ENCODE assay signal across 8 cellular contexts in genomic region chr1:15886613-15887167, GRCh38. TPM values are rescaled to one million over a fixed set of nuclear protein-coding genes. Genes with fewer than 3 reads are reported as not detected.
DNase-seq lines count a peak whose midpoint lies in the region; ATAC-seq and TF ChIP-seq lines count a peak whose summit lies in the region.

No MANE protein-coding gene starts in this region.

- no peaks in the 10 kb centered on the region for H3K27me3 Mint-ChIP-seq in activated CD8-positive, alpha-beta T cell treated with anti-CD3 and anti-CD28 coated beads, Interleukin-2, amount 10 ng/mL, durations not matched to agents 7 days and 5 days (ENCODE audit: low read depth)

- DNase-seq in activated CD8-positive, alpha-beta T cell treated with anti-CD3 and anti-CD28 coated beads, Interleukin-2, amount 10 ng/mL, durations not matched to agents 7 days and 5 days = no peak
- no peak for DNase-seq in spleen
- no peak for DNase-seq in hypothalamus (lab: John Stamatoyannopoulos, UW)
- no peak for DNase-seq in GF-D8 (lab: John Stamatoyannopoulos, UW)
- no peak for DNase-seq in stimulated activated CD4-positive, alpha-beta T cell treated with anti-CD3 and anti-CD28 coated beads, Interleukin-12 subunit alpha, Interleukin-12 subunit beta, amount 100 ng/mL, for 4 hours

- H3K27ac Mint-ChIP-seq in activated CD8-positive, alpha-beta T cell treated with anti-CD3 and anti-CD28 coated beads, Interleukin-2, amount 10 ng/mL, durations not matched to agents 7 days and 5 days = no peak overlapping the region

- H3K27ac ChIP-seq in spleen = peak overlapping the region; percentile 55 to 87 (median 84)

- peaks cover 0 to 25% (median 0%) of the 10 kb centered on the region in 6 donors for H3K36me3 ChIP-seq in spleen

- 29 to 39% (median 31%) methylated on average over 4 of the region's 4 CpGs for WGBS in spleen, 5 donors

- no peaks in the 10 kb centered on the region for H3K9me3 Mint-ChIP-seq in activated CD8-positive, alpha-beta T cell treated with anti-CD3 and anti-CD28 coated beads, Interleukin-2, amount 10 ng/mL, durations not matched to agents 7 days and 5 days (ENCODE audit: insufficient read depth)

- H3K4me1 Mint-ChIP-seq in activated CD8-positive, alpha-beta T cell treated with anti-CD3 and anti-CD28 coated beads, Interleukin-2, amount 10 ng/mL, durations not matched to agents 7 days and 5 days (ENCODE audit: low read depth) = peaks cover 38% of the 10 kb centered on the region

- peak in 2 of 11 experiments; percentile 9 to 21 for TF ChIP-seq CTCF in spleen (IDR thresholded peaks at IDR 0.05 in 8 of 11, conservative IDR thresholded peaks at IDR 0.05 in 3 of 11)

- H3K4me1 ChIP-seq in spleen = peaks cover 21 to 90% (median 59%) of the 10 kb centered on the region in 6 donors

- TF ChIP-seq POLR2A in spleen (IDR thresholded peaks at IDR 0.05) = no peak

- intact Hi-C loops in spleen (cut with DNase I; ENCODE audit: low total_unique reads) = no loop called here

- H3K36me3 Mint-ChIP-seq in activated CD8-positive, alpha-beta T cell treated with anti-CD3 and anti-CD28 coated beads, Interleukin-2, amount 10 ng/mL, durations not matched to agents 7 days and 5 days (ENCODE audit: low read depth) = peaks cover 38% of the 10 kb centered on the region

- H3K27me3 ChIP-seq in spleen (replicated peaks in 1 of 7) = no peaks in the 10 kb centered on the region

- H3K4me3 ChIP-seq in iPS-18c (ENCODE audit: insufficient read depth, low read depth, low read length) = peak overlapping the region; percentile 24
- H3K4me3 ChIP-seq in spleen = peak overlapping the region; percentile 9 to 65 (median 29)

- POLR2A ChIA-PET in activated CD8-positive, alpha-beta T cell treated with anti-CD3 and anti-CD28 coated beads, Interleukin-2, amount 10 ng/mL, durations not matched to agents 7 days and 5 days (lab: Charles Lee) = no interaction called here

- CTCF ChIA-PET in activated CD8-positive, alpha-beta T cell treated with anti-CD3 and anti-CD28 coated beads, Interleukin-2, amount 10 ng/mL, durations not matched to agents 7 days and 5 days (lab: Charles Lee) = interaction anchor here (1.3 to 1.4 kb wide), 2 partner anchors 10 to 95 kb away, joined by 3 read pairs; no protein-coding TSS in a partner anchor

- ATAC-seq in GM21825 (IDR thresholded peaks at IDR 0.05; ENCODE audit: unreplicated experiment) (peak; percentile 12), HG02678 (IDR thresholded peaks at IDR 0.05; ENCODE audit: unreplicated experiment) (no peak)
- ATAC-seq in activated CD8-positive, alpha-beta T cell treated with anti-CD3 and anti-CD28 coated beads, Interleukin-2, amount 10 ng/mL, durations not matched to agents 7 days and 5 days = peak; percentile 22

- no peak overlapping the region for H3K4me3 Mint-ChIP-seq in activated CD8-positive, alpha-beta T cell treated with anti-CD3 and anti-CD28 coated beads, Interleukin-2, amount 10 ng/mL, durations not matched to agents 7 days and 5 days

- H3K9me3 ChIP-seq in iPS-18c (ENCODE audit: control insufficient read depth, insufficient read depth, low read length) = no peaks in the 10 kb centered on the region
- H3K9me3 ChIP-seq in spleen = no peaks in the 10 kb centered on the region

RNA-seq across cellular contexts. Expression of gene SPEN, which starts 39.2 kb away (rescaled TPM):
- total RNA-seq in activated CD8-positive, alpha-beta T cell treated with anti-CD3 and anti-CD28 coated beads, Interleukin-2, amount 10 ng/mL, durations not matched to agents 7 days and 5 days = 10 to 100 TPM; 65.0 to 66.3 TPM
- total RNA-seq in spleen = 10 to 100 TPM; 54.1 to 75.9 (median 63.0) TPM
- polyA plus RNA-seq in spleen = 10 to 100 TPM in 1 of 3 donors, 1 to 10 TPM in 2; 8.0 to 14.1 (median 9.3) TPM
